ENCODE assay signal across 23 cellular contexts in genomic region chr16:69500496-69500895, GRCh38.
A peak's percentile ranks its signal among the peaks of the same experiment; 100 is the strongest.
DNase-seq lines count a peak whose midpoint lies in the region; ATAC-seq and TF ChIP-seq lines count a peak whose summit lies in the region.
"Had no signal": no experiment of that assay in that cellular context is flagged by ENCODE, and none has a peak within 500 bp of the region (broad histone marks: within the 10 kb centered on the region; RNA-seq: fewer than 3 reads in every experiment).

No MANE protein-coding gene starts in this region.

- TF ChIP-seq CTCF in GM23338 (conservative IDR thresholded peaks at IDR 0.05; ENCODE audit: low read depth in 2 of 2): no peak

- no peaks in the 10 kb centered on the region for H4K20me1 ChIP-seq in GM23338 (replicated peaks; ENCODE audit: insufficient read depth)
- H4K20me1 ChIP-seq: BLaER1 treated with 17β-estradiol and CSF1 and Interleukin-3, amounts not matched to agents 10 nM and 100 nM had no signal

- no peak overlapping the region for H3K23ac ChIP-seq in trophoblast cell (ENCODE audit: low read length)

- H3K9me3 Mint-ChIP-seq in GM23338: no peaks in the 10 kb centered on the region; the same call in 2 of the 3 replicates
- H3K9me3 Mint-ChIP-seq in stimulated activated effector memory CD8-positive, alpha-beta T cell treated with anti-CD3 and anti-CD28 coated beads, Interleukin-12 subunit alpha, Interleukin-12 subunit beta, amount 100 ng/mL, for 72 hours: no peaks in the 10 kb centered on the region
- H3K9me3 Mint-ChIP-seq: CD4-positive, alpha-beta T cell had no signal

- no peaks in the 10 kb centered on the region for H3K79me1 ChIP-seq in trophoblast cell (ENCODE audit: low read length)

- peaks cover 14% of the 10 kb centered on the region for H3K4me1 Mint-ChIP-seq in GM23338
- peaks cover 8% of the 10 kb centered on the region for H3K4me1 Mint-ChIP-seq in stimulated activated effector memory CD8-positive, alpha-beta T cell treated with anti-CD3 and anti-CD28 coated beads, Interleukin-12 subunit alpha, Interleukin-12 subunit beta, amount 100 ng/mL, for 72 hours

- no peak for ATAC-seq in GM23338
- no peak for ATAC-seq in stimulated activated effector memory CD8-positive, alpha-beta T cell treated with anti-CD3 and anti-CD28 coated beads, Interleukin-12 subunit alpha, Interleukin-12 subunit beta, amount 100 ng/mL, for 72 hours
- no peak for ATAC-seq in HG02852 (IDR thresholded peaks at IDR 0.05; ENCODE audit: unreplicated experiment)
- ATAC-seq: A549 had no signal

- H2BK5ac ChIP-seq in trophoblast cell (ENCODE audit: low read depth, low read length, poor library complexity): no peak overlapping the region

- H2BK120ac ChIP-seq in trophoblast cell (ENCODE audit: insufficient read depth, low read length, poor library complexity): no peak overlapping the region

- no peaks in the 10 kb centered on the region for H3K9me2 ChIP-seq in GM23338 (ENCODE audit: insufficient read depth)

- H3K4me3 ChIP-seq in GM23338 (no peak overlapping the region), trophoblast cell (ENCODE audit: low read depth, low read length) (no peak overlapping the region)
- H3K4me3 ChIP-seq: A549; BLaER1 treated with 17β-estradiol and CSF1 and Interleukin-3, amounts not matched to agents 10 nM and 100 nM had no signal

- no peak overlapping the region for H3K27ac Mint-ChIP-seq in GM23338
- peak overlapping the region; percentile 41 for H3K27ac Mint-ChIP-seq in stimulated activated effector memory CD8-positive, alpha-beta T cell treated with anti-CD3 and anti-CD28 coated beads, Interleukin-12 subunit alpha, Interleukin-12 subunit beta, amount 100 ng/mL, for 72 hours
- H3K27ac Mint-ChIP-seq: CD4-positive, alpha-beta T cell had no signal

- H3K9ac ChIP-seq in trophoblast cell (ENCODE audit: low read length): no peak overlapping the region
- H3K9ac ChIP-seq: BLaER1 treated with 17β-estradiol and CSF1 and Interleukin-3, amounts not matched to agents 10 nM and 100 nM had no signal

- no peak overlapping the region for H3K18ac ChIP-seq in trophoblast cell (ENCODE audit: low read length)

- H3K27ac ChIP-seq in GM23338 (ENCODE audit: low read depth): no peak overlapping the region
- H3K27ac ChIP-seq in trophoblast cell (ENCODE audit: low read depth, low read length): no peak overlapping the region
- H3K27ac ChIP-seq: 22Rv1; BLaER1 treated with 17β-estradiol and CSF1 and Interleukin-3, amounts not matched to agents 10 nM and 100 nM had no signal

- no peaks in the 10 kb centered on the region for H3K9me3 ChIP-seq in trophoblast cell (ENCODE audit: insufficient read depth, low read depth, low read length)
- H3K9me3 ChIP-seq: A549, BE2C had no signal

- H3K4me1 ChIP-seq in GM23338 (ENCODE audit: insufficient read depth) (no peaks in the 10 kb centered on the region), trophoblast cell (ENCODE audit: control insufficient read depth in 1 of 2, insufficient read depth in 2 of 2, low read length in 2 of 2) (no peaks in the 10 kb centered on the region)

- no peak overlapping the region for H3K4ac ChIP-seq in trophoblast cell (ENCODE audit: low read depth, low read length)

- H4K12ac ChIP-seq in trophoblast cell (ENCODE audit: low read depth, low read length): no peak overlapping the region

- no peaks in the 10 kb centered on the region for H3K36me3 ChIP-seq in GM23338 (ENCODE audit: insufficient read depth)
- H3K36me3 ChIP-seq in trophoblast cell (ENCODE audit: control insufficient read depth in 1 of 2, insufficient read depth in 2 of 2, low read length in 2 of 2): no peaks in the 10 kb centered on the region
- H3K36me3 ChIP-seq: BE2C; BLaER1 treated with 17β-estradiol and CSF1 and Interleukin-3, amounts not matched to agents 10 nM and 100 nM had no signal

- H3K36me3 Mint-ChIP-seq in GM23338 (ENCODE audit: low read depth): no peaks in the 10 kb centered on the region
- no peaks in the 10 kb centered on the region for H3K36me3 Mint-ChIP-seq in stimulated activated effector memory CD8-positive, alpha-beta T cell treated with anti-CD3 and anti-CD28 coated beads, Interleukin-12 subunit alpha, Interleukin-12 subunit beta, amount 100 ng/mL, for 72 hours
- H3K36me3 Mint-ChIP-seq: CD14-positive monocyte had no signal

- DNase-seq in GM23338 (ENCODE audit: low spot score) (no peak), myocyte (ENCODE audit: low read depth) (peak; percentile 15), trophoblast cell (peak; percentile 88 to 92), dedifferentiated amniotic fluid mesenchymal stem cell (ENCODE audit: extremely low spot score) (no peak), kidney glomerular epithelial cell (lab: John Stamatoyannopoulos, UW) (no peak)
- DNase-seq in stimulated activated effector memory CD8-positive, alpha-beta T cell treated with anti-CD3 and anti-CD28 coated beads, Interleukin-12 subunit alpha, Interleukin-12 subunit beta, amount 100 ng/mL, for 72 hours (ENCODE audit: low spot score in 2 of 2): no peak
- DNase-seq: ACHN; AML-193; BE2C; Calu3; CD4-positive, alpha-beta T cell; COR-L47; DMS53; DMS79 treated with DMSO at 0.1 percent for 48 hours; GF-D8; GOT3; H7; HCEC 1CT had no signal

- H4K91ac ChIP-seq in trophoblast cell (ENCODE audit: low read depth, low read length): no peak overlapping the region

- H2BK12ac ChIP-seq in trophoblast cell (ENCODE audit: low read length): no peak overlapping the region

- no peak overlapping the region for H3K4me2 ChIP-seq in GM23338
- H3K4me2 ChIP-seq in trophoblast cell (ENCODE audit: low read length): no peak overlapping the region
- H3K4me2 ChIP-seq: A549; BLaER1 treated with 17β-estradiol and CSF1 and Interleukin-3, amounts not matched to agents 10 nM and 100 nM had no signal

- WGBS in trophoblast cell (ENCODE audit: extremely low coverage, insufficient coverage, insufficient read length): no CpG with 5 or more reads among the region's 4 CpGs

- H3F3A ChIP-seq in GM23338 (replicated peaks; ENCODE audit: low read depth): no peaks in the 10 kb centered on the region

- no peaks in the 10 kb centered on the region for H3K79me2 ChIP-seq in GM23338 (replicated peaks; ENCODE audit: insufficient read depth)
- no peaks in the 10 kb centered on the region for H3K79me2 ChIP-seq in trophoblast cell (ENCODE audit: control insufficient read depth, insufficient read depth, low read length, poor library complexity)

- no peaks in the 10 kb centered on the region for H3K27me3 ChIP-seq in GM23338 (ENCODE audit: insufficient read depth)
- H3K27me3 ChIP-seq in trophoblast cell (ENCODE audit: insufficient read depth, low read length): no peaks in the 10 kb centered on the region
- H3K27me3 ChIP-seq: BE2C had no signal

- H4K8ac ChIP-seq in trophoblast cell (ENCODE audit: low read depth, low read length): no peak overlapping the region

- H2AFZ ChIP-seq in GM23338 (peak overlapping the region; percentile 43; the same call in 1 of the 2 replicates), trophoblast cell (ENCODE audit: insufficient read depth, low read length, poor library complexity) (no peak overlapping the region)

- H3K27me3 Mint-ChIP-seq in GM23338 (ENCODE audit: insufficient read depth, low read depth, poor library complexity): peaks cover 12% of the 10 kb centered on the region
- H3K27me3 Mint-ChIP-seq: CD4-positive, alpha-beta T cell had no signal

- H2AK5ac ChIP-seq in trophoblast cell (ENCODE audit: low read length): no peak overlapping the region

- H3K14ac ChIP-seq in trophoblast cell (ENCODE audit: low read length): no peak overlapping the region

- H3K4me3 Mint-ChIP-seq in GM23338: no peak overlapping the region
- H3K4me3 Mint-ChIP-seq in stimulated activated effector memory CD8-positive, alpha-beta T cell treated with anti-CD3 and anti-CD28 coated beads, Interleukin-12 subunit alpha, Interleukin-12 subunit beta, amount 100 ng/mL, for 72 hours: no peak overlapping the region
- H3K4me3 Mint-ChIP-seq: CD4-positive, alpha-beta T cell had no signal

TF ChIP-seq in GM23338, 12 proteins besides CTCF, POLR2A, EP300 and RAD21 (continues in another document):
- TF ChIP-seq STAT1 (IDR thresholded peaks at IDR 0.05; ENCODE audit: unreplicated experiment) (no peak), POLR2AphosphoS5 (IDR thresholded peaks at IDR 0.05; ENCODE audit: low read depth) (no peak), EZH2phosphoT487 (IDR thresholded peaks at IDR 0.05; ENCODE audit: unreplicated experiment) (no peak), EZH2 (IDR thresholded peaks at IDR 0.05; ENCODE audit: low read depth, unreplicated experiment) (no peak), ZNF331 (CRISPR knock-in tag; IDR thresholded peaks at IDR 0.05; ENCODE audit: low read depth) (no peak), ETS1 (IDR thresholded peaks at IDR 0.05) (no peak)

Comparison
In these comparisons a context has a peak if more than half of its experiments do, and no peak if none do; other contexts are left out.
1. DNase-seq: peak in myocyte (single experiment) and trophoblast cell (2 of 2); none in GM23338 (single experiment), stimulated activated effector memory CD8-positive, alpha-beta T cell treated with anti-CD3 and anti-CD28 coated beads, Interleukin-12 subunit alpha, Interleukin-12 subunit beta, amount 100 ng/mL, for 72 hours (0 of 2), dedifferentiated amniotic fluid mesenchymal stem cell (single experiment) and kidney glomerular epithelial cell (single experiment).